ENCODE assay signal across 8 cellular contexts in genomic region chr4:1721003-1721665, GRCh38. TPM values are rescaled to one million over a fixed set of nuclear protein-coding genes. Genes with fewer than 3 reads are reported as not detected.
DNase-seq lines count a peak whose midpoint lies in the region; ATAC-seq and TF ChIP-seq lines count a peak whose summit lies in the region.

Gene TACC3 (plus strand): TSS chr4:1721521. CDS start chr4:1723422, 1,901 bp downstream.
Gene TMEM129 (minus strand): TSS chr4:1721323. CDS start chr4:1720837, 486 bp downstream.

- H3K4me3 ChIP-seq in psoas muscle (peak within 1 kb of the TSS; percentile 84), urinary bladder (ENCODE audit: low read depth, low read length) (peak within 1 kb of the TSS; percentile 56)

- DNase-seq in NCI-H187 treated with DMSO at 0.1 percent for 48 hours (lab: John Stamatoyannopoulos, UW) (peak; percentile 77), T-helper 2 cell (peak; percentile 87 to 98 (median 94)), left ventricle myocardium superior (peak; percentile 95), psoas muscle (peak; percentile 92 to 97)

- intact Hi-C loops in left ventricle myocardium superior (cut with micrococcal nuclease) = no loop called here
- intact Hi-C loops in psoas muscle (cut with DNase I) = no loop called here

- peaks cover 0 to 40% of the 10 kb centered on the region in 2 donors for H3K36me3 ChIP-seq in psoas muscle (ENCODE audit: insufficient read depth in 1 of 2, low read depth in 1 of 2)
- no peaks in the 10 kb centered on the region for H3K36me3 ChIP-seq in urinary bladder (ENCODE audit: insufficient read depth)

- peak; percentile 60 for TF ChIP-seq POLR2A in GM18505 (IDR thresholded peaks at IDR 0.05; ENCODE audit: borderline replicate concordance, extremely low read depth, insufficient read depth, insufficient read length)

- H3K27ac ChIP-seq in angular gyrus (ENCODE audit: low read depth, low read length) (peak within 1 kb of the TSS; percentile 70), psoas muscle (peak within 1 kb of the TSS; percentile 82), urinary bladder (ENCODE audit: low read depth) (peak within 1 kb of the TSS; percentile 81)

- H3K4me1 ChIP-seq in psoas muscle (peaks cover 37% of the 10 kb centered on the region), urinary bladder (ENCODE audit: insufficient read depth) (peaks cover 5% of the 10 kb centered on the region)

- ATAC-seq in GM18505 (IDR thresholded peaks at IDR 0.05; ENCODE audit: unreplicated experiment) (peak; percentile 68), HG02970 (IDR thresholded peaks at IDR 0.05; ENCODE audit: low FRiP score, unreplicated experiment) (peak; percentile 72), left ventricle myocardium superior (peak; percentile 88), psoas muscle (peak; percentile 93 to 94 (median 94))

- no peak for TF ChIP-seq CTCF in psoas muscle (IDR thresholded peaks at IDR 0.05)

- 0% methylated on average over 39 to 83 of the region's 83 CpGs for WGBS in psoas muscle, 3 donors
- under 1% methylated on average over 83 of the region's 83 CpGs for WGBS in urinary bladder

- H3K9me3 ChIP-seq in psoas muscle = no peaks in the 10 kb centered on the region

- no peaks in the 10 kb centered on the region for H3K27me3 ChIP-seq in psoas muscle (ENCODE audit: insufficient read depth in 3 of 3, low read length in 2 of 3)

RNA-seq across cellular contexts. Expression of gene TACC3, which starts in this region (rescaled TPM):
- total RNA-seq in left ventricle myocardium superior (6.4 TPM), psoas muscle (1 to 10 TPM; 2.7 to 3.5 (median 3.0) TPM), urinary bladder (8.9 TPM)
- polyA plus RNA-seq in psoas muscle (1 to 10 TPM; 2.2 to 4.8 (median 2.6) TPM), urinary bladder (5.5 TPM)

RNA-seq across cellular contexts. Expression of gene TMEM129, which starts in this region (rescaled TPM):
- total RNA-seq in left ventricle myocardium superior (31.2 TPM), psoas muscle (10 to 100 TPM; 11.8 to 43.6 (median 27.0) TPM), urinary bladder (18.5 TPM)
- polyA plus RNA-seq in psoas muscle (10 to 100 TPM; 31.6 to 40.3 (median 32.9) TPM), urinary bladder (64.8 TPM)

Comparison
In these comparisons a context has a peak if more than half of its experiments do, and no peak if none do; other contexts are left out.
1. Peak in every context shown above with its lines: DNase-seq, ATAC-seq, H3K4me3 ChIP-seq and H3K27ac ChIP-seq.